ENCODE assay signal across 22 cellular contexts in genomic region chr18:52439457-52439856, GRCh38.
DNase-seq lines count a peak whose midpoint lies in the region; ATAC-seq, FAIRE-seq and TF ChIP-seq lines count a peak whose summit lies in the region.
"Had no signal": no experiment of that assay in that cellular context is flagged by ENCODE, and none has a peak within 500 bp of the region (broad histone marks: within the 10 kb centered on the region; RNA-seq: fewer than 3 reads in every experiment).

No MANE protein-coding gene starts in this region.

- H3K36me3 Mint-ChIP-seq in CD4-positive, alpha-beta T cell (ENCODE audit: low read depth): no peaks in the 10 kb centered on the region
- H3K36me3 Mint-ChIP-seq: CD8-positive, alpha-beta memory T cell had no signal

- H3K27ac ChIP-seq in A549: no peak overlapping the region
- no peak overlapping the region for H3K27ac ChIP-seq in CD4-positive, alpha-beta T cell (ENCODE audit: low read depth, low read length)
- H3K27ac ChIP-seq: BLaER1 treated with 17β-estradiol and CSF1 and Interleukin-3, amounts not matched to agents 10 nM and 100 nM; HL-60 had no signal

- H3K9me3 ChIP-seq in A549: no peaks in the 10 kb centered on the region
- no peaks in the 10 kb centered on the region for H3K9me3 ChIP-seq in CD4-positive, alpha-beta T cell (ENCODE audit: control insufficient read depth, low read length)
- H3K9me3 ChIP-seq: BLaER1 treated with 17β-estradiol and CSF1 and Interleukin-3, amounts not matched to agents 10 nM and 100 nM had no signal

- no peak for FAIRE-seq in A549 (lab: Jason Lieb, UNC)
- FAIRE-seq: GM12878, H1, K562 had no signal

- intact Hi-C loops in CD4-positive, alpha-beta T cell (cut with DNase I, micrococcal nuclease): no loop called here

- no peak overlapping the region for H3K27ac Mint-ChIP-seq in CD4-positive, alpha-beta T cell
- H3K27ac Mint-ChIP-seq: B cell; CD8-positive, alpha-beta memory T cell; H9 had no signal

- H3K4me3 Mint-ChIP-seq in CD4-positive, alpha-beta T cell: no peak overlapping the region
- H3K4me3 Mint-ChIP-seq: B cell; CD8-positive, alpha-beta memory T cell; H9 had no signal

- H3K9me3 Mint-ChIP-seq in CD4-positive, alpha-beta T cell: no peaks in the 10 kb centered on the region
- H3K9me3 Mint-ChIP-seq: H9 had no signal

- H3K4me1 Mint-ChIP-seq in CD4-positive, alpha-beta T cell (ENCODE audit: low read depth): no peaks in the 10 kb centered on the region
- H3K4me1 Mint-ChIP-seq: B cell; CD8-positive, alpha-beta memory T cell had no signal

- no peaks in the 10 kb centered on the region for H3K27me3 Mint-ChIP-seq in CD4-positive, alpha-beta T cell
- H3K27me3 Mint-ChIP-seq: B cell; CD8-positive, alpha-beta memory T cell had no signal

- 19% methylated on average over 4 of the region's 4 CpGs for WGBS in A549 (ENCODE audit: missing lambda C conversion rate)

- no peak; a peak in 1 of 6 replicates for ATAC-seq in A549
- no peak for ATAC-seq in CD4-positive, alpha-beta T cell (ENCODE audit: poor library complexity)
- no peak for ATAC-seq in HG03135 (IDR thresholded peaks at IDR 0.05; ENCODE audit: unreplicated experiment)
- ATAC-seq: GM12878, K562 had no signal

- TF ChIP-seq CTCF in A549 (IDR thresholded peaks at IDR 0.05): no peak
- TF ChIP-seq CTCF in CD4-positive, alpha-beta T cell (IDR thresholded peaks at IDR 0.05): no peak

- no peak for TF ChIP-seq POLR2A in A549 (IDR thresholded peaks at IDR 0.05; ENCODE audit: low read length)

- no peak for TF ChIP-seq RAD21 in A549 (conservative IDR thresholded peaks at IDR 0.05 in 1 of 2, IDR thresholded peaks at IDR 0.05 in 1 of 2)

- no peak for TF ChIP-seq EP300 in A549 (IDR thresholded peaks at IDR 0.05)

- H3K4me3 ChIP-seq in A549: no peak overlapping the region
- H3K4me3 ChIP-seq: BLaER1 treated with 17β-estradiol and CSF1 and Interleukin-3, amounts not matched to agents 10 nM and 100 nM; GM12878; K562 had no signal

- DNase-seq in A549 (ENCODE audit: low read depth in 1 of 2, low spot score in 1 of 2): peak in 1 of 2 experiments; percentile 9
- DNase-seq in DMS53 (lab: John Stamatoyannopoulos, UW): peak; percentile 94
- peak; percentile 66 for DNase-seq in NCI-H146 (lab: John Stamatoyannopoulos, UW)
- DNase-seq in NCI-H748 treated with DMSO at 0.1 percent for 48 hours (lab: John Stamatoyannopoulos, UW): peak; percentile 71
- DNase-seq in CD4-positive, alpha-beta T cell: no peak
- no peak for DNase-seq in NCI-H2107 treated with DMSO at 0.1 percent for 48 hours (lab: John Stamatoyannopoulos, UW; ENCODE audit: unreplicated experiment)
- no peak for DNase-seq in stimulated activated CD4-positive, alpha-beta T cell treated with anti-CD3 and anti-CD28 coated beads, Interleukin-2, amount 100 ng/mL, for 24 hours
- DNase-seq: 8988T; CD8-positive, alpha-beta memory T cell; COR-L47; DMS 273 treated with DMSO at 0.1 percent for 48 hours; DND-41; EL; H9; IMR-90 had no signal

- 0 out of 3 replicates have a peak, but pooled peaks cover 4% of the 10 kb centered on the region for H3K4me1 ChIP-seq in A549
- H3K4me1 ChIP-seq: BLaER1 treated with 17β-estradiol and CSF1 and Interleukin-3, amounts not matched to agents 10 nM and 100 nM had no signal

- H3K27me3 ChIP-seq in CD4-positive, alpha-beta T cell (ENCODE audit: control insufficient read depth, insufficient read depth, low read length): no peaks in the 10 kb centered on the region
- H3K27me3 ChIP-seq: BLaER1 treated with 17β-estradiol and CSF1 and Interleukin-3, amounts not matched to agents 10 nM and 100 nM had no signal

- peak overlapping the region; percentile 26; the same call in 1 of the 3 replicates for H3K4me2 ChIP-seq in A549
- H3K4me2 ChIP-seq: BLaER1 treated with 17β-estradiol and CSF1 and Interleukin-3, amounts not matched to agents 10 nM and 100 nM had no signal

- CTCF ChIA-PET in A549 (lab: Yijun Ruan, JAX): no interaction called here
- CTCF ChIA-PET in CD4-positive, alpha-beta T cell (lab: Charles Lee): no interaction called here

- POLR2A ChIA-PET in A549 (lab: Yijun Ruan, JAX): no interaction called here
- POLR2A ChIA-PET in CD4-positive, alpha-beta T cell (lab: Charles Lee): no interaction called here

TF ChIP-seq in A549, 52 proteins besides CTCF, POLR2A, EP300 and RAD21:
- no peak for TF ChIP-seq FOXS1 (CRISPR knock-in tag; IDR thresholded peaks at IDR 0.05)
- no peak for TF ChIP-seq KDM5A (IDR thresholded peaks at IDR 0.05)
- TF ChIP-seq ZC3H11A (IDR thresholded peaks at IDR 0.05): no peak
- TF ChIP-seq FOSB (CRISPR knock-in tag; IDR thresholded peaks at IDR 0.05): no peak
- TF ChIP-seq ZFP36 (IDR thresholded peaks at IDR 0.05; ENCODE audit: borderline replicate concordance, partially characterized antibody): no peak
- TF ChIP-seq MAFK (IDR thresholded peaks at IDR 0.05; ENCODE audit: partially characterized antibody): no peak
- TF ChIP-seq JUN (IDR thresholded peaks at IDR 0.05): no peak
- TF ChIP-seq KDM1A (IDR thresholded peaks at IDR 0.05; ENCODE audit: low read depth): no peak
- peak; percentile 63 for TF ChIP-seq GATA3 (IDR thresholded peaks at IDR 0.05; ENCODE audit: borderline replicate concordance)

Comparison
In these comparisons a context has a peak if more than half of its experiments do, and no peak if none do; other contexts are left out.
1. DNase-seq: peak in DMS53 (single experiment), NCI-H146 (single experiment) and NCI-H748 treated with DMSO at 0.1 percent for 48 hours (single experiment); none in CD4-positive, alpha-beta T cell (0 of 10), NCI-H2107 treated with DMSO at 0.1 percent for 48 hours (single experiment) and stimulated activated CD4-positive, alpha-beta T cell treated with anti-CD3 and anti-CD28 coated beads, Interleukin-2, amount 100 ng/mL, for 24 hours (0 of 2).